ENCODE assay signal across 1 cellular context in genomic region chr2:179842498-179843153, GRCh38.
TF ChIP-seq lines count a peak whose summit lies in the region.

No MANE protein-coding gene starts in this region.

TF ChIP-seq in GM23338, 12 proteins besides CTCF, POLR2A, EP300 and RAD21 (continued from another document):
- TF ChIP-seq JUNB (IDR thresholded peaks at IDR 0.05; ENCODE audit: unreplicated experiment) (no peak), EZH2phosphoT487 (IDR thresholded peaks at IDR 0.05; ENCODE audit: unreplicated experiment) (no peak), ZNF462 (CRISPR knock-in tag; IDR thresholded peaks at IDR 0.05) (no peak), CREB1 (CRISPR knock-in tag; IDR thresholded peaks at IDR 0.05; ENCODE audit: low read depth) (no peak), EZH2 (IDR thresholded peaks at IDR 0.05; ENCODE audit: low read depth, unreplicated experiment) (no peak), POLR2AphosphoS5 (IDR thresholded peaks at IDR 0.05; ENCODE audit: low read depth) (no peak), STAT1 (IDR thresholded peaks at IDR 0.05; ENCODE audit: unreplicated experiment) (no peak), NANOG (IDR thresholded peaks at IDR 0.05; ENCODE audit: borderline replicate concordance) (no peak), ZNF331 (CRISPR knock-in tag; IDR thresholded peaks at IDR 0.05; ENCODE audit: low read depth) (no peak)
